In genomic region chr1:235887676-235888075, GRCh38 we compare ENCODE assay signal across 16 cellular contexts. TPM values are rescaled to one million over a fixed set of nuclear protein-coding genes. Genes with fewer than 3 reads are reported as not detected.
DNase-seq lines count a peak whose midpoint lies in the region; ATAC-seq and TF ChIP-seq lines count a peak whose summit lies in the region.
"Had no signal": no experiment of that assay in that cellular context is flagged by ENCODE, and none has a peak within 500 bp of the region (broad histone marks: within the 10 kb centered on the region; RNA-seq: fewer than 3 reads in every experiment).

No MANE protein-coding gene starts in this region.

- no peaks in the 10 kb centered on the region for H3K36me3 ChIP-seq in CD8-positive, alpha-beta T cell (ENCODE audit: insufficient read depth, low read length)
- H3K36me3 ChIP-seq in colonic mucosa, result no peaks in the 10 kb centered on the region
- H3K36me3 ChIP-seq: gastrocnemius medialis, sigmoid colon, thoracic aorta had no signal

- H3K4me1 ChIP-seq in CD8-positive, alpha-beta T cell (ENCODE audit: insufficient read depth, low read length), result peaks cover 10% of the 10 kb centered on the region
- no peaks in the 10 kb centered on the region for H3K4me1 ChIP-seq in colonic mucosa

- H3K36me3 Mint-ChIP-seq in CD8-positive, alpha-beta T cell, result no peaks in the 10 kb centered on the region
- H3K36me3 Mint-ChIP-seq in dendritic cell treated with granulocyte-macrophage colony-stimulating factor and Interleukin-4, amounts not matched to agents 40 ng/mL and 50 ng/mL, for 4 days (ENCODE audit: low read depth), result no peaks in the 10 kb centered on the region

- no peak overlapping the region for H3K9ac ChIP-seq in colonic mucosa (ENCODE audit: low read depth in 2 of 2, low read length in 2 of 2)

- no peak overlapping the region for H3K27ac ChIP-seq in CD8-positive, alpha-beta T cell (ENCODE audit: low read depth, low read length)
- H3K27ac ChIP-seq in colonic mucosa, result no peak overlapping the region
- H3K27ac ChIP-seq: gastrocnemius medialis, sigmoid colon, thoracic aorta had no signal

- H3K4me1 Mint-ChIP-seq in CD8-positive, alpha-beta T cell (ENCODE audit: low read depth), result peaks cover 30% of the 10 kb centered on the region
- peaks cover 60% of the 10 kb centered on the region for H3K4me1 Mint-ChIP-seq in dendritic cell treated with granulocyte-macrophage colony-stimulating factor and Interleukin-4, amounts not matched to agents 40 ng/mL and 50 ng/mL, for 4 days (ENCODE audit: low read depth)

- peak overlapping the region; percentile 91 for H3K27ac Mint-ChIP-seq in CD8-positive, alpha-beta T cell
- H3K27ac Mint-ChIP-seq in dendritic cell treated with granulocyte-macrophage colony-stimulating factor and Interleukin-4, amounts not matched to agents 40 ng/mL and 50 ng/mL, for 4 days, result peak overlapping the region; percentile 82
- H3K27ac Mint-ChIP-seq: endodermal cell had no signal

- intact Hi-C loops in CD8-positive, alpha-beta T cell (cut with DNase I, micrococcal nuclease), result no loop called here
- intact Hi-C loops in dendritic cell treated with granulocyte-macrophage colony-stimulating factor and Interleukin-4, amounts not matched to agents 40 ng/mL and 50 ng/mL, for 4 days (cut with micrococcal nuclease), result no loop called here
- intact Hi-C loops in colonic mucosa (cut with DNase I), result no loop called here

- H3K4me3 Mint-ChIP-seq in CD8-positive, alpha-beta T cell, result no peak overlapping the region
- no peak overlapping the region for H3K4me3 Mint-ChIP-seq in dendritic cell treated with granulocyte-macrophage colony-stimulating factor and Interleukin-4, amounts not matched to agents 40 ng/mL and 50 ng/mL, for 4 days
- H3K4me3 Mint-ChIP-seq: endodermal cell had no signal

- H3K27me3 Mint-ChIP-seq in CD8-positive, alpha-beta T cell (ENCODE audit: low read depth), result no peaks in the 10 kb centered on the region
- H3K27me3 Mint-ChIP-seq in dendritic cell treated with granulocyte-macrophage colony-stimulating factor and Interleukin-4, amounts not matched to agents 40 ng/mL and 50 ng/mL, for 4 days, result no peaks in the 10 kb centered on the region

- CTCF ChIA-PET in CD8-positive, alpha-beta T cell (lab: Charles Lee), result interaction anchor here (0.8 to 1.5 kb wide), 3 partner anchors 45 to 84 kb away, joined by 3 to 8 read pairs (median 4); no protein-coding TSS in a partner anchor

- DNase-seq in CD8-positive, alpha-beta T cell, result no peak
- DNase-seq in NCI-H2196 treated with DMSO at 0.1 percent for 48 hours (lab: John Stamatoyannopoulos, UW; ENCODE audit: unreplicated experiment), result no peak
- DNase-seq in colonic mucosa, result no peak
- no peak for DNase-seq in DMS53 (lab: John Stamatoyannopoulos, UW)
- DNase-seq: activated CD8-positive, alpha-beta memory T cell treated with anti-CD3 and anti-CD28 coated beads for 24 hours; endodermal cell; gastrocnemius medialis; NCI-H187 treated with DMSO at 0.1 percent for 48 hours; sigmoid colon had no signal

- no peak for TF ChIP-seq CTCF in CD8-positive, alpha-beta T cell (IDR thresholded peaks at IDR 0.05)
- TF ChIP-seq CTCF in colonic mucosa (IDR thresholded peaks at IDR 0.05), result no peak

- H3K27me3 ChIP-seq in CD8-positive, alpha-beta T cell (ENCODE audit: insufficient read depth, low read length), result no peaks in the 10 kb centered on the region
- no peaks in the 10 kb centered on the region for H3K27me3 ChIP-seq in colonic mucosa
- H3K27me3 ChIP-seq: gastrocnemius medialis, sigmoid colon had no signal

- H3K9me3 Mint-ChIP-seq in CD8-positive, alpha-beta T cell, result no peaks in the 10 kb centered on the region
- H3K9me3 Mint-ChIP-seq in dendritic cell treated with granulocyte-macrophage colony-stimulating factor and Interleukin-4, amounts not matched to agents 40 ng/mL and 50 ng/mL, for 4 days, result no peaks in the 10 kb centered on the region
- H3K9me3 Mint-ChIP-seq: endodermal cell had no signal

- H3K4me3 ChIP-seq in CD8-positive, alpha-beta T cell (ENCODE audit: low read depth, low read length), result no peak overlapping the region
- H3K4me3 ChIP-seq in colonic mucosa, result no peak overlapping the region
- H3K4me3 ChIP-seq: gastrocnemius medialis, K562, sigmoid colon, thoracic aorta had no signal

- POLR2A ChIA-PET in CD8-positive, alpha-beta T cell (lab: Charles Lee), result interaction anchor here (1.2 to 1.6 kb wide), 3 partner anchors 11 to 22 kb away, joined by 3 to 5 read pairs (median 4); partner anchors contain the start of gene LYST

- no peaks in the 10 kb centered on the region for H3K9me3 ChIP-seq in CD8-positive, alpha-beta T cell (ENCODE audit: low read length)
- H3K9me3 ChIP-seq in colonic mucosa, result no peaks in the 10 kb centered on the region
- H3K9me3 ChIP-seq: gastrocnemius medialis, sigmoid colon, thoracic aorta had no signal

- ATAC-seq in CD8-positive, alpha-beta T cell, result peak; percentile 14
- ATAC-seq in GM18520 (IDR thresholded peaks at IDR 0.05; ENCODE audit: unreplicated experiment), result peak; percentile 7
- ATAC-seq in HG03520 (IDR thresholded peaks at IDR 0.05; ENCODE audit: unreplicated experiment), result peak; percentile 18
- no peak for ATAC-seq in GM19397 (IDR thresholded peaks at IDR 0.05; ENCODE audit: unreplicated experiment)
- ATAC-seq: gastrocnemius medialis, SK-N-SH treated with all-trans-retinoic acid at 6 μM for 48 hours had no signal

RNA-seq across cellular contexts. Expression of gene LYST, which starts 21.0 kb away (rescaled TPM):
- total RNA-seq in CD8-positive, alpha-beta T cell, result 10 to 100 TPM; 34.1 to 38.7 TPM
- total RNA-seq in colonic mucosa, result 10 to 100 TPM; 13.7 to 20.0 TPM
